Comparison of ENCODE assay signal across 1 cellular context in the genomic region with DNA sequence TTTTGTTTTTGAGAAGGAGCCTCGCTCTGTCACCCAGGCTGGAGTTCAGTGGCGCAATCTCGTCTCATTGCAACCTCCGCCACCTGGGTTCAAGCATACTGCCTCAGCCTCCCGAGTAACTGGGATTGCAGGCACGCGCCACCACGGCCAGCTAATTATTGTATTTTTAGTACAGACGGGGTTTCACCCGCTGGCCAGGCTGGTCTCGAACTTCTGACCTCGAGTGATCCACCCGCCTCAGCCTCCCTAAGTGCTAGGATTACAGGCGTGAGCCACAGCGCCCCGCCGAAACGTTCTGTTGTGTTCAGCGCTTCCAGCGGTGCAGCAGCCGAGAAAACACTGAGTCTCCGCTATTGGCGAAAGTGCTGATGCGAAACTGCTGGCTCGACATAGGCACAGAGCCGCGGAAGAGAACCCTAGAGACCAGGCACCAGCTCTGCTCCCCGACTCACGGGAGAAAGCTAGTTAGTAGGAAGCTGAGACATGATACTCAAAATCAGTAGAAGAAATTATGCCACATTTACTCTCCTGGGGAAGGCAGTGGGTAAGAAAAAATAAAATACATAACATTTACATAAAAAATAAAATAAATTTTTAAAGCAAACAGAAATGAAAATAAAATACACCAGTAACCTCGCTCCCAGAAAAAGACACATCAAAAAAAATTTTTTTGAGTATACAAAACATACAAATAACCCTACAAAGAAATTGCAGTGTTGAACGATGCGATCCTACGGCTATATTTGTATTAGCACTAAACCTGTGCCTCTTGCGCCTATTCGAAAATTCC.
TF ChIP-seq lines count a peak whose summit lies in the region.

No MANE protein-coding gene starts in this region.

TF ChIP-seq in H1, 55 proteins besides CTCF, POLR2A, EP300 and RAD21 (continued from another document):
- TF ChIP-seq KDM4A (IDR thresholded peaks at IDR 0.05; ENCODE audit: low read depth, low read length, severe bottlenecking) (peak; percentile 83), SIN3A (conservative IDR thresholded peaks at IDR 0.05 in 1 of 2, IDR thresholded peaks at IDR 0.05 in 1 of 2; ENCODE audit: low read depth in 1 of 2, low read length in 2 of 2) (0 out of 4 replicates have a peak, but pooled peaks of 1 of the 2 experiments have one; percentile 8), RBBP5 (IDR thresholded peaks at IDR 0.05; ENCODE audit: borderline replicate concordance, low read depth, low read length) (peak; percentile 6; the same call in 1 of the 2 replicates), SRF (IDR thresholded peaks at IDR 0.05; ENCODE audit: low read depth, low read length) (no peak), SP1 (IDR thresholded peaks at IDR 0.05; ENCODE audit: low read depth, low read length) (peak; percentile 7; the same call in 1 of the 2 replicates), RXRA (IDR thresholded peaks at IDR 0.05; ENCODE audit: insufficient read depth, low read depth, low read length) (no peak), BRCA1 (IDR thresholded peaks at IDR 0.05; ENCODE audit: low read depth, low read length) (no peak), HDAC2 (IDR thresholded peaks at IDR 0.05; ENCODE audit: borderline replicate concordance in 1 of 2, low read depth in 2 of 2, low read length in 2 of 2) (peak in 1 of 2 experiments; percentile 64; a peak in 1 of 4 replicates), TAF1 (IDR thresholded peaks at IDR 0.05; ENCODE audit: low read depth, low read length) (peak; percentile 59; the same call in 1 of the 2 replicates), TBP (IDR thresholded peaks at IDR 0.05; ENCODE audit: low read depth, low read length) (0 out of 2 replicates have a peak, but pooled peaks have one; percentile 22), ASH2L (IDR thresholded peaks at IDR 0.05; ENCODE audit: low read length) (peak; percentile 86), CREB1 (IDR thresholded peaks at IDR 0.05) (0 out of 2 replicates have a peak, but pooled peaks have one; percentile 17)
- TF ChIP-seq, protein P1, sequence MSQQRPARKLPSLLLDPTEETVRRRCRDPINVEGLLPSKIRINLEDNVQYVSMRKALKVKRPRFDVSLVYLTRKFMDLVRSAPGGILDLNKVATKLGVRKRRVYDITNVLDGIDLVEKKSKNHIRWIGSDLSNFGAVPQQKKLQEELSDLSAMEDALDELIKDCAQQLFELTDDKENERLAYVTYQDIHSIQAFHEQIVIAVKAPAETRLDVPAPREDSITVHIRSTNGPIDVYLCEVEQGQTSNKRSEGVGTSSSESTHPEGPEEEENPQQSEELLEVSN (IDR thresholded peaks at IDR 0.05): peak; percentile 70
